ENCODE assay signal across 8 cellular contexts in the genomic region with DNA sequence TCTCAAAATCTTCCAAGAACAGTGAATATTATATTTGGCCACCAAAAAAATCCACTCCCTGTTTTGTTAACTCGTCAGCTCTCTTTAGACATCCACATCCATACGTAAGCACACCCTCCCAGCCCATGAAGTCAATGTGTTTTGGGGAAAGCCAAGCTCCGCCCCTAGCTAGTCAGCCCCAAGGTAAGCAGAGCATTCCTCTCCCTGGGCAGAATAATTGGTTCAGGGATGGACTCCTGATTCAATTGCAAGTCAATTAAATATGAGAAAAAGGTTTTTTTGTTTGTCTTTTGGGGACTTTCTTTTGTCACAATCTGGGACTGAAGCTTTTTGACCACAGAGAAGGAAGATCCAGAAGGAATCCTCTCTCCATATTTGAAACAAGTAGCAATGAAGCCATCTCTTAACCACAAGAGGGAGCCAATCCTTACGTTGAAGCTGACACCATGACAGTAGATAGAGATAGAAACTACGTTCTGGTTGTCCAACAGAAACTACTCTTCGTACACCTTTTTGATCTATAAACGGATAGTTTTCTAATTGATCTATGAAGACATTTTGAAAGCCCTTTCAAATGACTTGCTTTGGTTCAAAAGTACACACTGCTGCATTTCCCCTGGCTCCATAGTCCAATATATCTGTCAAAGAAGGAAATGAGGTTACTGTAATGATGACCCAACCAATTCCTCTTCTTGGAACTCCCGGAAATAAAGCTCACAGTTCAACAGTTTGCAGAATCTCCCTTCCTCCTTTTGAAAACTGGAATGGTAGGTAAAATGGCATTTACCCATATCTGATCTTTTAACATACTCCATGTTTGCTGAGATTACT.
DNase-seq lines count a peak whose midpoint lies in the region; ATAC-seq, FAIRE-seq and TF ChIP-seq lines count a peak whose summit lies in the region.

No MANE protein-coding gene starts in this region.

- no peaks in the 10 kb centered on the region for H3K36me3 Mint-ChIP-seq in glutamatergic neuron (ENCODE audit: unreplicated experiment)
- no peaks in the 10 kb centered on the region for H3K36me3 Mint-ChIP-seq in activated naive CD4-positive, alpha-beta T cell treated with anti-CD3 and anti-CD28 coated beads for 36 hours (ENCODE audit: low read depth)

- H3K4me1 Mint-ChIP-seq in glutamatergic neuron (ENCODE audit: low read depth, unreplicated experiment) = peaks cover 7% of the 10 kb centered on the region
- H3K4me1 Mint-ChIP-seq in activated naive CD4-positive, alpha-beta T cell treated with anti-CD3 and anti-CD28 coated beads for 36 hours (ENCODE audit: low read depth) = no peaks in the 10 kb centered on the region

- ATAC-seq in A549 = peak in 1 of 2 experiments; percentile 85; a peak in 3 of 6 replicates
- peak; percentile 89 for ATAC-seq in GM18867 (IDR thresholded peaks at IDR 0.05; ENCODE audit: unreplicated experiment)
- ATAC-seq in GM19452 (IDR thresholded peaks at IDR 0.05; ENCODE audit: unreplicated experiment) = no peak

- H3K9me3 Mint-ChIP-seq in glutamatergic neuron (ENCODE audit: unreplicated experiment) = no peaks in the 10 kb centered on the region
- no peaks in the 10 kb centered on the region for H3K9me3 Mint-ChIP-seq in activated naive CD4-positive, alpha-beta T cell treated with anti-CD3 and anti-CD28 coated beads for 36 hours

- no peak for FAIRE-seq in A549 (lab: Jason Lieb, UNC)

- CTCF ChIA-PET in A549 (lab: Yijun Ruan, JAX) = interaction anchor here (0.6 to 1.4 kb wide), 6 partner anchors 8 to 325 kb away, joined by 3 to 4 read pairs (median 3); no protein-coding TSS in a partner anchor
- CTCF ChIA-PET in activated naive CD4-positive, alpha-beta T cell treated with anti-CD3 and anti-CD28 coated beads for 36 hours (lab: Charles Lee) = interaction anchor here (0.6 to 0.7 kb wide), 2 partner anchors 26 to 1011 kb away, joined by 3 read pairs; no protein-coding TSS in a partner anchor

- H2AFZ ChIP-seq in SU-DHL-6 (ENCODE audit: low read depth, low read length, severe bottlenecking) = no peak overlapping the region

- DNase-seq in A549 (ENCODE audit: low read depth in 1 of 2, low spot score in 1 of 2) (peak; percentile 25 to 68), glutamatergic neuron (no peak), putamen (ENCODE audit: low spot score) (peak; percentile 33)
- DNase-seq in activated naive CD4-positive, alpha-beta T cell treated with anti-CD3 and anti-CD28 coated beads for 36 hours = no peak

- 79% methylated on average over 8 of the region's 8 CpGs for WGBS in A549 (ENCODE audit: missing lambda C conversion rate)

- H3K79me2 ChIP-seq in SU-DHL-6 (ENCODE audit: insufficient read depth, low read length) = no peaks in the 10 kb centered on the region

- H3K9ac ChIP-seq in SU-DHL-6 (ENCODE audit: low read length) = no peak overlapping the region

- H4K20me1 ChIP-seq in SU-DHL-6 (ENCODE audit: low read depth, low read length) = no peaks in the 10 kb centered on the region

- H3K9me3 ChIP-seq in A549 = peaks cover 28% of the 10 kb centered on the region
- H3K9me3 ChIP-seq in SU-DHL-6 (ENCODE audit: insufficient read depth, low read length) = no peaks in the 10 kb centered on the region

- no peaks in the 10 kb centered on the region for H3K36me3 ChIP-seq in SU-DHL-6 (ENCODE audit: low read length)

- peaks cover 5% of the 10 kb centered on the region for H3K27me3 Mint-ChIP-seq in glutamatergic neuron (ENCODE audit: unreplicated experiment)
- no peaks in the 10 kb centered on the region for H3K27me3 Mint-ChIP-seq in activated naive CD4-positive, alpha-beta T cell treated with anti-CD3 and anti-CD28 coated beads for 36 hours (ENCODE audit: low read depth)

- H3K27ac ChIP-seq in A549 (peak overlapping the region in 1 of 2 experiments; percentile 35; a peak in 1 of 6 replicates), SU-DHL-6 (ENCODE audit: low read depth, low read length) (no peak overlapping the region)

- H3K27me3 ChIP-seq in SU-DHL-6 (ENCODE audit: low read length) = no peaks in the 10 kb centered on the region

- POLR2A ChIA-PET in A549 (lab: Yijun Ruan, JAX) = interaction anchor here (0.6 kb wide), 1 partner anchor 450 kb away, joined by 4 read pairs; no protein-coding TSS in a partner anchor

- H3K4me1 ChIP-seq in A549 = peaks cover 6% of the 10 kb centered on the region; the same call in 2 of the 3 replicates

- peak; percentile 32 to 55; a peak in 4 of 5 replicates for TF ChIP-seq RAD21 in A549 (conservative IDR thresholded peaks at IDR 0.05 in 1 of 2, IDR thresholded peaks at IDR 0.05 in 1 of 2)

- H3F3A ChIP-seq in SU-DHL-6 (ENCODE audit: insufficient read depth) = no peaks in the 10 kb centered on the region

- intact Hi-C loops in activated naive CD4-positive, alpha-beta T cell treated with anti-CD3 and anti-CD28 coated beads for 36 hours (cut with micrococcal nuclease) = loop anchor here (1.0 kb wide), 1 partner anchor 164 kb away; no protein-coding TSS in a partner anchor

- no peak overlapping the region for H3K27ac Mint-ChIP-seq in glutamatergic neuron (ENCODE audit: unreplicated experiment)
- H3K27ac Mint-ChIP-seq in activated naive CD4-positive, alpha-beta T cell treated with anti-CD3 and anti-CD28 coated beads for 36 hours = no peak overlapping the region

- H3K4me2 ChIP-seq in A549 = no peak overlapping the region
- no peak overlapping the region for H3K4me2 ChIP-seq in SU-DHL-6 (ENCODE audit: low read depth, low read length, poor library complexity, severe bottlenecking)

- no peaks in the 10 kb centered on the region for H3K9me2 ChIP-seq in SU-DHL-6 (replicated peaks; ENCODE audit: insufficient read depth, low read length)

- TF ChIP-seq POLR2A in A549 (IDR thresholded peaks at IDR 0.05; ENCODE audit: low read length) = no peak

- H3K4me3 ChIP-seq in A549 = no peak overlapping the region
- H3K4me3 ChIP-seq in SU-DHL-6 (ENCODE audit: insufficient read depth, low read length, poor library complexity, severe bottlenecking) = no peak overlapping the region

- TF ChIP-seq CTCF in A549 (IDR thresholded peaks at IDR 0.05) (peak; percentile 39), LNCAP (IDR thresholded peaks at IDR 0.05) (peak; percentile 64), SU-DHL-6 (IDR thresholded peaks at IDR 0.05; ENCODE audit: insufficient read depth, low read length, poor library complexity, severe bottlenecking) (peak; percentile 24), glutamatergic neuron (IDR thresholded peaks at IDR 0.05; ENCODE audit: partially characterized antibody, unreplicated experiment) (peak; percentile 58)

- TF ChIP-seq EP300 in A549 (IDR thresholded peaks at IDR 0.05) = no peak

- H3K4me3 Mint-ChIP-seq in glutamatergic neuron (ENCODE audit: unreplicated experiment) = no peak overlapping the region
- no peak overlapping the region for H3K4me3 Mint-ChIP-seq in activated naive CD4-positive, alpha-beta T cell treated with anti-CD3 and anti-CD28 coated beads for 36 hours

TF ChIP-seq in A549, 52 proteins besides CTCF, POLR2A, EP300 and RAD21:
- TF ChIP-seq FOXS1 (CRISPR knock-in tag; IDR thresholded peaks at IDR 0.05) (0 out of 2 replicates have a peak, but pooled peaks have one; percentile 34), MYC (IDR thresholded peaks at IDR 0.05; ENCODE audit: borderline replicate concordance, low read length) (no peak), EHF (CRISPR knock-in tag; IDR thresholded peaks at IDR 0.05) (no peak), SMC3 (IDR thresholded peaks at IDR 0.05) (peak; percentile 43)

Comparison
In these comparisons a context has a peak if more than half of its experiments do, and no peak if none do; other contexts are left out.
1. DNase-seq: peak in A549 (2 of 2) and putamen (single experiment); none in glutamatergic neuron (single experiment) and activated naive CD4-positive, alpha-beta T cell treated with anti-CD3 and anti-CD28 coated beads for 36 hours (single experiment).
2. Peak in every context shown above with its lines, with median percentiles within 50 percentile points of each other: CTCF ChIP-seq.